1 cellular context compared by ENCODE assay signal in the genomic region with DNA sequence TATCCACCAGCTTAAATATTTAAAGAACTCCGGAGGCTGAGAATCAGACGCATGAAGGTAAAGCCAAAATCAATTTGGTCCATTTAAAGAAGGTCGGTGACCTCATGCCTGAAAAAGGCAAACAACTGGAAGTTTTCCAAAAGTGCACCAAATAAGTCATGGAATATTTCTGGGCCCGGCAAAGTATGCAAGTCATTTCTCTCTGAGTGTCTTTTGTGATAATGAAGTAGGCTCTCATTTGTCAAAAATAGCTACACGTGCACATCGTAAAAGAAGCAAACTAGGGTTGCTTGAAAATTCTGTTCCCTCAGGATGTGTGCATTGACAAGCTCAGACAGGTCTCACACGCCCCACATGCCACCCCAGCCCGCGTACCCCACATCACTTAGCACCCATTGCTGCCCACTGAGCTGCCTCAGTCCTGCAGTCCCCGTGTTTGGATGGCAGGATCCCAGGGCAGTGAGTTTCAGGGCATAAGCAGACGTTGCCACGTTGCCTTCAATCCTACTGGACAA.
TF ChIP-seq lines count a peak whose summit lies in the region.

No MANE protein-coding gene starts in this region.

TF ChIP-seq in HepG2, 621 proteins besides CTCF, POLR2A, EP300 and RAD21 (continued from another document):
- TF ChIP-seq, protein P1, sequence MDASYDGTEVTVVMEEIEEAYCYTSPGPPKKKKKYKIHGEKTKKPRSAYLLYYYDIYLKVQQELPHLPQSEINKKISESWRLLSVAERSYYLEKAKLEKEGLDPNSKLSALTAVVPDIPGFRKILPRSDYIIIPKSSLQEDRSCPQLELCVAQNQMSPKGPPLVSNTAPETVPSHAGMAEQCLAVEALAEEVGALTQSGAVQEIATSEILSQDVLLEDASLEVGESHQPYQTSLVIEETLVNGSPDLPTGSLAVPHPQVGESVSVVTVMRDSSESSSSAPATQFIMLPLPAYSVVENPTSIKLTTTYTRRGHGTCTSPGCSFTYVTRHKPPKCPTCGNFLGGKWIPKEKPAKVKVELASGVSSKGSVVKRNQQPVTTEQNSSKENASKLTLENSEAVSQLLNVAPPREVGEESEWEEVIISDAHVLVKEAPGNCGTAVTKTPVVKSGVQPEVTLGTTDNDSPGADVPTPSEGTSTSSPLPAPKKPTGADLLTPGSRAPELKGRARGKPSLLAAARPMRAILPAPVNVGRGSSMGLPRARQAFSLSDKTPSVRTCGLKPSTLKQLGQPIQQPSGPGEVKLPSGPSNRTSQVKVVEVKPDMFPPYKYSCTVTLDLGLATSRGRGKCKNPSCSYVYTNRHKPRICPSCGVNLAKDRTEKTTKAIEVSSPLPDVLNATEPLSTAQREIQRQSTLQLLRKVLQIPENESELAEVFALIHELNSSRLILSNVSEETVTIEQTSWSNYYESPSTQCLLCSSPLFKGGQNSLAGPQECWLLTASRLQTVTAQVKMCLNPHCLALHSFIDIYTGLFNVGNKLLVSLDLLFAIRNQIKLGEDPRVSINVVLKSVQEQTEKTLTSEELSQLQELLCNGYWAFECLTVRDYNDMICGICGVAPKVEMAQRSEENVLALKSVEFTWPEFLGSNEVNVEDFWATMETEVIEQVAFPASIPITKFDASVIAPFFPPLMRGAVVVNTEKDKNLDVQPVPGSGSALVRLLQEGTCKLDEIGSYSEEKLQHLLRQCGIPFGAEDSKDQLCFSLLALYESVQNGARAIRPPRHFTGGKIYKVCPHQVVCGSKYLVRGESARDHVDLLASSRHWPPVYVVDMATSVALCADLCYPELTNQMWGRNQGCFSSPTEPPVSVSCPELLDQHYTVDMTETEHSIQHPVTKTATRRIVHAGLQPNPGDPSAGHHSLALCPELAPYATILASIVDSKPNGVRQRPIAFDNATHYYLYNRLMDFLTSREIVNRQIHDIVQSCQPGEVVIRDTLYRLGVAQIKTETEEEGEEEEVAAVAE (CRISPR knock-in tag; IDR thresholded peaks at IDR 0.05; ENCODE audit: borderline replicate concordance): no peak
- TF ChIP-seq, protein P2, sequence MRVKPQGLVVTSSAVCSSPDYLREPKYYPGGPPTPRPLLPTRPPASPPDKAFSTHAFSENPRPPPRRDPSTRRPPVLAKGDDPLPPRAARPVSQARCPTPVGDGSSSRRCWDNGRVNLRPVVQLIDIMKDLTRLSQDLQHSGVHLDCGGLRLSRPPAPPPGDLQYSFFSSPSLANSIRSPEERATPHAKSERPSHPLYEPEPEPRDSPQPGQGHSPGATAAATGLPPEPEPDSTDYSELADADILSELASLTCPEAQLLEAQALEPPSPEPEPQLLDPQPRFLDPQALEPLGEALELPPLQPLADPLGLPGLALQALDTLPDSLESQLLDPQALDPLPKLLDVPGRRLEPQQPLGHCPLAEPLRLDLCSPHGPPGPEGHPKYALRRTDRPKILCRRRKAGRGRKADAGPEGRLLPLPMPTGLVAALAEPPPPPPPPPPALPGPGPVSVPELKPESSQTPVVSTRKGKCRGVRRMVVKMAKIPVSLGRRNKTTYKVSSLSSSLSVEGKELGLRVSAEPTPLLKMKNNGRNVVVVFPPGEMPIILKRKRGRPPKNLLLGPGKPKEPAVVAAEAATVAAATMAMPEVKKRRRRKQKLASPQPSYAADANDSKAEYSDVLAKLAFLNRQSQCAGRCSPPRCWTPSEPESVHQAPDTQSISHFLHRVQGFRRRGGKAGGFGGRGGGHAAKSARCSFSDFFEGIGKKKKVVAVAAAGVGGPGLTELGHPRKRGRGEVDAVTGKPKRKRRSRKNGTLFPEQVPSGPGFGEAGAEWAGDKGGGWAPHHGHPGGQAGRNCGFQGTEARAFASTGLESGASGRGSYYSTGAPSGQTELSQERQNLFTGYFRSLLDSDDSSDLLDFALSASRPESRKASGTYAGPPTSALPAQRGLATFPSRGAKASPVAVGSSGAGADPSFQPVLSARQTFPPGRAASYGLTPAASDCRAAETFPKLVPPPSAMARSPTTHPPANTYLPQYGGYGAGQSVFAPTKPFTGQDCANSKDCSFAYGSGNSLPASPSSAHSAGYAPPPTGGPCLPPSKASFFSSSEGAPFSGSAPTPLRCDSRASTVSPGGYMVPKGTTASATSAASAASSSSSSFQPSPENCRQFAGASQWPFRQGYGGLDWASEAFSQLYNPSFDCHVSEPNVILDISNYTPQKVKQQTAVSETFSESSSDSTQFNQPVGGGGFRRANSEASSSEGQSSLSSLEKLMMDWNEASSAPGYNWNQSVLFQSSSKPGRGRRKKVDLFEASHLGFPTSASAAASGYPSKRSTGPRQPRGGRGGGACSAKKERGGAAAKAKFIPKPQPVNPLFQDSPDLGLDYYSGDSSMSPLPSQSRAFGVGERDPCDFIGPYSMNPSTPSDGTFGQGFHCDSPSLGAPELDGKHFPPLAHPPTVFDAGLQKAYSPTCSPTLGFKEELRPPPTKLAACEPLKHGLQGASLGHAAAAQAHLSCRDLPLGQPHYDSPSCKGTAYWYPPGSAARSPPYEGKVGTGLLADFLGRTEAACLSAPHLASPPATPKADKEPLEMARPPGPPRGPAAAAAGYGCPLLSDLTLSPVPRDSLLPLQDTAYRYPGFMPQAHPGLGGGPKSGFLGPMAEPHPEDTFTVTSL (CRISPR knock-in tag; IDR thresholded peaks at IDR 0.05; ENCODE audit: borderline replicate concordance): 0 out of 2 replicates have a peak, but pooled peaks have one; percentile 4
- TF ChIP-seq XBP1 (CRISPR knock-in tag; IDR thresholded peaks at IDR 0.05): no peak
- TF ChIP-seq ZNF652 (CRISPR knock-in tag; IDR thresholded peaks at IDR 0.05; ENCODE audit: borderline replicate concordance, low read depth): no peak
- peak; percentile 57 for TF ChIP-seq SAP130 (CRISPR knock-in tag; IDR thresholded peaks at IDR 0.05; ENCODE audit: low read depth)
- TF ChIP-seq TCF12 (IDR thresholded peaks at IDR 0.05): no peak
- TF ChIP-seq TCF12 (CRISPR knock-in tag; IDR thresholded peaks at IDR 0.05): no peak
- TF ChIP-seq ZNF160 (CRISPR knock-in tag; IDR thresholded peaks at IDR 0.05): no peak
- no peak for TF ChIP-seq ZNF331 (CRISPR knock-in tag; IDR thresholded peaks at IDR 0.05)
- no peak for TF ChIP-seq HMGA1 (CRISPR knock-in tag; conservative IDR thresholded peaks at IDR 0.05)
- no peak for TF ChIP-seq ZSCAN22 (CRISPR knock-in tag; IDR thresholded peaks at IDR 0.05)
- TF ChIP-seq ZFP82 (CRISPR knock-in tag; IDR thresholded peaks at IDR 0.05; ENCODE audit: borderline replicate concordance): no peak; the same call in 1 of the 2 replicates
- no peak for TF ChIP-seq SRSF1 (optimal IDR thresholded peaks at IDR 0.05; ENCODE audit: low read depth, low read length)
- TF ChIP-seq, protein P3, sequence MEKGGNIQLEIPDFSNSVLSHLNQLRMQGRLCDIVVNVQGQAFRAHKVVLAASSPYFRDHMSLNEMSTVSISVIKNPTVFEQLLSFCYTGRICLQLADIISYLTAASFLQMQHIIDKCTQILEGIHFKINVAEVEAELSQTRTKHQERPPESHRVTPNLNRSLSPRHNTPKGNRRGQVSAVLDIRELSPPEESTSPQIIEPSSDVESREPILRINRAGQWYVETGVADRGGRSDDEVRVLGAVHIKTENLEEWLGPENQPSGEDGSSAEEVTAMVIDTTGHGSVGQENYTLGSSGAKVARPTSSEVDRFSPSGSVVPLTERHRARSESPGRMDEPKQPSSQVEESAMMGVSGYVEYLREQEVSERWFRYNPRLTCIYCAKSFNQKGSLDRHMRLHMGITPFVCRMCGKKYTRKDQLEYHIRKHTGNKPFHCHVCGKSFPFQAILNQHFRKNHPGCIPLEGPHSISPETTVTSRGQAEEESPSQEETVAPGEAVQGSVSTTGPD (CRISPR knock-in tag; IDR thresholded peaks at IDR 0.05): peak; percentile 83
- TF ChIP-seq SMARCE1 (IDR thresholded peaks at IDR 0.05; ENCODE audit: borderline replicate concordance): no peak
- TF ChIP-seq NRL (CRISPR knock-in tag; IDR thresholded peaks at IDR 0.05; ENCODE audit: borderline replicate concordance): 0 out of 2 replicates have a peak, but pooled peaks have one; percentile 18
- no peak for TF ChIP-seq ZC3H13 (CRISPR knock-in tag; IDR thresholded peaks at IDR 0.05)
- TF ChIP-seq, protein P4, sequence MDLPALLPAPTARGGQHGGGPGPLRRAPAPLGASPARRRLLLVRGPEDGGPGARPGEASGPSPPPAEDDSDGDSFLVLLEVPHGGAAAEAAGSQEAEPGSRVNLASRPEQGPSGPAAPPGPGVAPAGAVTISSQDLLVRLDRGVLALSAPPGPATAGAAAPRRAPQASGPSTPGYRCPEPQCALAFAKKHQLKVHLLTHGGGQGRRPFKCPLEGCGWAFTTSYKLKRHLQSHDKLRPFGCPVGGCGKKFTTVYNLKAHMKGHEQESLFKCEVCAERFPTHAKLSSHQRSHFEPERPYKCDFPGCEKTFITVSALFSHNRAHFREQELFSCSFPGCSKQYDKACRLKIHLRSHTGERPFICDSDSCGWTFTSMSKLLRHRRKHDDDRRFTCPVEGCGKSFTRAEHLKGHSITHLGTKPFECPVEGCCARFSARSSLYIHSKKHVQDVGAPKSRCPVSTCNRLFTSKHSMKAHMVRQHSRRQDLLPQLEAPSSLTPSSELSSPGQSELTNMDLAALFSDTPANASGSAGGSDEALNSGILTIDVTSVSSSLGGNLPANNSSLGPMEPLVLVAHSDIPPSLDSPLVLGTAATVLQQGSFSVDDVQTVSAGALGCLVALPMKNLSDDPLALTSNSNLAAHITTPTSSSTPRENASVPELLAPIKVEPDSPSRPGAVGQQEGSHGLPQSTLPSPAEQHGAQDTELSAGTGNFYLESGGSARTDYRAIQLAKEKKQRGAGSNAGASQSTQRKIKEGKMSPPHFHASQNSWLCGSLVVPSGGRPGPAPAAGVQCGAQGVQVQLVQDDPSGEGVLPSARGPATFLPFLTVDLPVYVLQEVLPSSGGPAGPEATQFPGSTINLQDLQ (CRISPR knock-in tag; IDR thresholded peaks at IDR 0.05): no peak
- 0 out of 2 replicates have a peak, but pooled peaks have one; percentile 69 for TF ChIP-seq HNRNPL (IDR thresholded peaks at IDR 0.05; ENCODE audit: low read depth, low read length)
- TF ChIP-seq, protein P5, sequence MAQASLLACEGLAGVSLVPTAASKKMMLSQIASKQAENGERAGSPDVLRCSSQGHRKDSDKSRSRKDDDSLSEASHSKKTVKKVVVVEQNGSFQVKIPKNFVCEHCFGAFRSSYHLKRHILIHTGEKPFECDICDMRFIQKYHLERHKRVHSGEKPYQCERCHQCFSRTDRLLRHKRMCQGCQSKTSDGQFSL (CRISPR knock-in tag; IDR thresholded peaks at IDR 0.05): peak; percentile 7; the same call in 1 of the 2 replicates
- peak; percentile 23; the same call in 1 of the 2 replicates for TF ChIP-seq ZNF350 (CRISPR knock-in tag; IDR thresholded peaks at IDR 0.05; ENCODE audit: borderline replicate concordance, low read depth)
- peak; percentile 9; the same call in 1 of the 2 replicates for TF ChIP-seq ZMYM4 (CRISPR knock-in tag; IDR thresholded peaks at IDR 0.05)
- TF ChIP-seq, protein P6, sequence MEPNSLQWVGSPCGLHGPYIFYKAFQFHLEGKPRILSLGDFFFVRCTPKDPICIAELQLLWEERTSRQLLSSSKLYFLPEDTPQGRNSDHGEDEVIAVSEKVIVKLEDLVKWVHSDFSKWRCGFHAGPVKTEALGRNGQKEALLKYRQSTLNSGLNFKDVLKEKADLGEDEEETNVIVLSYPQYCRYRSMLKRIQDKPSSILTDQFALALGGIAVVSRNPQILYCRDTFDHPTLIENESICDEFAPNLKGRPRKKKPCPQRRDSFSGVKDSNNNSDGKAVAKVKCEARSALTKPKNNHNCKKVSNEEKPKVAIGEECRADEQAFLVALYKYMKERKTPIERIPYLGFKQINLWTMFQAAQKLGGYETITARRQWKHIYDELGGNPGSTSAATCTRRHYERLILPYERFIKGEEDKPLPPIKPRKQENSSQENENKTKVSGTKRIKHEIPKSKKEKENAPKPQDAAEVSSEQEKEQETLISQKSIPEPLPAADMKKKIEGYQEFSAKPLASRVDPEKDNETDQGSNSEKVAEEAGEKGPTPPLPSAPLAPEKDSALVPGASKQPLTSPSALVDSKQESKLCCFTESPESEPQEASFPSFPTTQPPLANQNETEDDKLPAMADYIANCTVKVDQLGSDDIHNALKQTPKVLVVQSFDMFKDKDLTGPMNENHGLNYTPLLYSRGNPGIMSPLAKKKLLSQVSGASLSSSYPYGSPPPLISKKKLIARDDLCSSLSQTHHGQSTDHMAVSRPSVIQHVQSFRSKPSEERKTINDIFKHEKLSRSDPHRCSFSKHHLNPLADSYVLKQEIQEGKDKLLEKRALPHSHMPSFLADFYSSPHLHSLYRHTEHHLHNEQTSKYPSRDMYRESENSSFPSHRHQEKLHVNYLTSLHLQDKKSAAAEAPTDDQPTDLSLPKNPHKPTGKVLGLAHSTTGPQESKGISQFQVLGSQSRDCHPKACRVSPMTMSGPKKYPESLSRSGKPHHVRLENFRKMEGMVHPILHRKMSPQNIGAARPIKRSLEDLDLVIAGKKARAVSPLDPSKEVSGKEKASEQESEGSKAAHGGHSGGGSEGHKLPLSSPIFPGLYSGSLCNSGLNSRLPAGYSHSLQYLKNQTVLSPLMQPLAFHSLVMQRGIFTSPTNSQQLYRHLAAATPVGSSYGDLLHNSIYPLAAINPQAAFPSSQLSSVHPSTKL (CRISPR knock-in tag; IDR thresholded peaks at IDR 0.05): peak; percentile 64
- TF ChIP-seq, protein P7, sequence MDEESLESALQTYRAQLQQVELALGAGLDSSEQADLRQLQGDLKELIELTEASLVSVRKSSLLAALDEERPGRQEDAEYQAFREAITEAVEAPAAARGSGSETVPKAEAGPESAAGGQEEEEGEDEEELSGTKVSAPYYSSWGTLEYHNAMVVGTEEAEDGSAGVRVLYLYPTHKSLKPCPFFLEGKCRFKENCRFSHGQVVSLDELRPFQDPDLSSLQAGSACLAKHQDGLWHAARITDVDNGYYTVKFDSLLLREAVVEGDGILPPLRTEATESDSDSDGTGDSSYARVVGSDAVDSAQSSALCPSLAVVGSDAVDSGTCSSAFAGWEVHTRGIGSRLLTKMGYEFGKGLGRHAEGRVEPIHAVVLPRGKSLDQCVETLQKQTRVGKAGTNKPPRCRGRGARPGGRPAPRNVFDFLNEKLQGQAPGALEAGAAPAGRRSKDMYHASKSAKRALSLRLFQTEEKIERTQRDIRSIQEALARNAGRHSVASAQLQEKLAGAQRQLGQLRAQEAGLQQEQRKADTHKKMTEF (CRISPR knock-in tag; IDR thresholded peaks at IDR 0.05): peak; percentile 23; the same call in 1 of the 2 replicates
- peak; percentile 24; the same call in 1 of the 2 replicates for TF ChIP-seq ZFX (CRISPR knock-in tag; IDR thresholded peaks at IDR 0.05; ENCODE audit: low read depth)
- TF ChIP-seq ZNF383 (CRISPR knock-in tag; IDR thresholded peaks at IDR 0.05; ENCODE audit: borderline replicate concordance): peak; percentile 40; the same call in 1 of the 2 replicates
- TF ChIP-seq ZNF772 (CRISPR knock-in tag; IDR thresholded peaks at IDR 0.05): no peak
- TF ChIP-seq ZNF7 (CRISPR knock-in tag; IDR thresholded peaks at IDR 0.05): no peak
